Comparison of ENCODE assay signal across 11 cellular contexts in the genomic region with DNA sequence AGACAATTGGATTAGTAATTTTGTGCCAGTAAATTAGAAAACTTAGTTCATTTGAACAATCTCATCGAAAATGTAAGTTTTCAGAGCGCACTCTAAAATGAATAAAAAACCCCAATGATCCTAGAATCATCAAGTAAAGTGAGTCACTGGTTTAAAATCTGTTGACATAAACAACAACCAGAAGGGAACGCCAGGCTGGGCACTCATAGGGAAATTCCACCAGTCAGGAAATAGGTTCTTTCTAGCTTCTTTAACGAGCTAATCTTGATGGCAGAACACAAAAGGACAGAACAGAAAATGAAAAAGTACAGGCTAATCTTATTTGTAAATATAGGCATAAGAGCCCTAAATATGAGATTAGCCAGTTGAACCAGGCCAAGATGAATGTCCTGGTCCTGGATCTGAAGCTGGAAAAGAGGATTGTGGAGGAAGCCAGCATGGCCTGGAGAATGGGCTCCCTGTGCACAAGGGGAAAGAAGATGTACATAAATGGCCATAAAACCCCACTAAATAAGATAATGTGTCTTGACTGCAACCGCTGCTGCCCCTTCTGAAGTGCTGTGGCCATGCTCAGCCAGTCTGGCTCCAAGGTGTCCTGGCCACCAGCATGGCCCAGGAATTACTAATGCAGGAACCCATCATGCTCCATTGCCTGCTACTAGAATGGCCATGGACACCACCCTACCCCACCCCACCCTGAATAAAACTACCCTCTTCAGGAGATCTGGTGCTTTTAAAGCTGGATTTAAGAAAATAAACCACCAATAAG.
DNase-seq lines count a peak whose midpoint lies in the region; ATAC-seq and TF ChIP-seq lines count a peak whose summit lies in the region.
"Had no signal": no experiment of that assay in that cellular context is flagged by ENCODE, and none has a peak within 500 bp of the region (broad histone marks: within the 10 kb centered on the region; RNA-seq: fewer than 3 reads in every experiment).

No MANE protein-coding gene starts in this region.

- POLR2A ChIA-PET in naive thymus-derived CD8-positive, alpha-beta T cell (lab: Charles Lee): no interaction called here

- no peak for ATAC-seq in naive thymus-derived CD8-positive, alpha-beta T cell
- no peak for ATAC-seq in HG03095 (IDR thresholded peaks at IDR 0.05; ENCODE audit: unreplicated experiment)
- ATAC-seq: left colon had no signal

- peaks cover 0 to 4% (median 4%) of the 10 kb centered on the region in 3 donors for H3K36me3 Mint-ChIP-seq in naive thymus-derived CD8-positive, alpha-beta T cell

- H3K27ac Mint-ChIP-seq in naive thymus-derived CD8-positive, alpha-beta T cell: peak overlapping the region; percentile 42 to 96 (median 78)

- peaks cover 11 to 50% (median 26%) of the 10 kb centered on the region in 4 donors for H3K4me1 Mint-ChIP-seq in naive thymus-derived CD8-positive, alpha-beta T cell

- H3K9me3 Mint-ChIP-seq in naive thymus-derived CD8-positive, alpha-beta T cell: peaks cover 0 to 14% (median 6%) of the 10 kb centered on the region in 9 donors

- peak overlapping the region; percentile 40 for H3K27ac ChIP-seq in epithelial cell of prostate
- H3K27ac ChIP-seq: BLaER1 had no signal

- H3K27me3 Mint-ChIP-seq in naive thymus-derived CD8-positive, alpha-beta T cell: no peaks in the 10 kb centered on the region

- peak overlapping the region in 2 of 10 donors; percentile 11 to 19 for H3K4me3 Mint-ChIP-seq in naive thymus-derived CD8-positive, alpha-beta T cell

- H3K4me3 ChIP-seq in AG10803 (ENCODE audit: low read length): no peak overlapping the region
- H3K4me3 ChIP-seq: BLaER1 had no signal

- no peak for TF ChIP-seq CTCF in AG10803 (conservative IDR thresholded peaks at IDR 0.05; ENCODE audit: low read length)

- DNase-seq in AG10803 (ENCODE audit: low read depth) (peak; percentile 45), H4 (ENCODE audit: low spot score) (peak; percentile 12), epithelial cell of prostate (ENCODE audit: low read depth, low spot score) (no peak), occipital lobe (lab: John Stamatoyannopoulos, UW) (no peak), NCI-H526 (lab: John Stamatoyannopoulos, UW) (no peak), AML-193 (lab: John Stamatoyannopoulos, UW) (no peak)
- no peak for DNase-seq in naive thymus-derived CD8-positive, alpha-beta T cell
- DNase-seq: left colon, NCI-H146 had no signal

Comparison
In these comparisons a context has a peak if more than half of its experiments do, and no peak if none do; other contexts are left out.
1. DNase-seq: peak in AG10803 (single experiment) and H4 (single experiment); none in epithelial cell of prostate (single experiment), naive thymus-derived CD8-positive, alpha-beta T cell (0 of 10), occipital lobe (single experiment), NCI-H526 (0 of 2) and AML-193 (0 of 2).